In genomic region chr1:107626075-107626796, GRCh38 we compare ENCODE assay signal across 19 cellular contexts.
A peak's percentile ranks its signal among the peaks of the same experiment; 100 is the strongest.
DNase-seq lines count a peak whose midpoint lies in the region; ATAC-seq, FAIRE-seq and TF ChIP-seq lines count a peak whose summit lies in the region.
"Had no signal": no experiment of that assay in that cellular context is flagged by ENCODE, and none has a peak within 500 bp of the region (broad histone marks: within the 10 kb centered on the region; RNA-seq: fewer than 3 reads in every experiment).

No MANE protein-coding gene starts in this region.

- FAIRE-seq in kidney (lab: Jason Lieb, UNC): no peak
- FAIRE-seq: HepG2 had no signal

- H3K4me3 ChIP-seq in kidney (ENCODE audit: low read length in 2 of 2) (no peak overlapping the region), transverse colon (no peak overlapping the region)
- H3K4me3 ChIP-seq: coronary artery, esophagus muscularis mucosa had no signal

- TF ChIP-seq CTCF in kidney (IDR thresholded peaks at IDR 0.05; ENCODE audit: borderline replicate concordance, extremely low read depth, insufficient read depth) (no peak), transverse colon (IDR thresholded peaks at IDR 0.05) (no peak)

- ATAC-seq in GM18519 (IDR thresholded peaks at IDR 0.05; ENCODE audit: low FRiP score, unreplicated experiment): peak; percentile 40
- ATAC-seq in stimulated activated effector memory CD8-positive, alpha-beta T cell treated with anti-CD3 and anti-CD28 coated beads, Interleukin-12 subunit alpha, Interleukin-12 subunit beta, amount 100 ng/mL, for 72 hours: no peak
- ATAC-seq in GM21390 (IDR thresholded peaks at IDR 0.05; ENCODE audit: unreplicated experiment): no peak
- ATAC-seq: HepG2, PC-3, T-cell had no signal

- in situ Hi-C loops in transverse colon (cut with MboI; ENCODE audit: low pct_ligation_motif_present in 1 of 4, low pct_unique_long_range_greater_than_20kb in 1 of 4, low sequenced_read_pairs in 3 of 4): no loop called here

- H3K27me3 ChIP-seq in transverse colon: no peaks in the 10 kb centered on the region
- H3K27me3 ChIP-seq: esophagus muscularis mucosa had no signal

- no peaks in the 10 kb centered on the region for H3K9me3 Mint-ChIP-seq in stimulated activated effector memory CD8-positive, alpha-beta T cell treated with anti-CD3 and anti-CD28 coated beads, Interleukin-12 subunit alpha, Interleukin-12 subunit beta, amount 100 ng/mL, for 72 hours
- H3K9me3 Mint-ChIP-seq: CD14-positive monocyte, T-cell had no signal

- H3K4me1 ChIP-seq in kidney (ENCODE audit: control insufficient read depth in 1 of 2, insufficient read depth in 1 of 2, low read depth in 1 of 2, low read length in 2 of 2): no peaks in the 10 kb centered on the region
- peaks cover 0 to 26% (median 7%) of the 10 kb centered on the region in 4 donors for H3K4me1 ChIP-seq in transverse colon

- H3K27ac ChIP-seq in kidney (ENCODE audit: low read depth in 2 of 2, low read length in 2 of 2) (peak overlapping the region; percentile 10 to 61), transverse colon (peak overlapping the region in 3 of 4 donors; percentile 15 to 59 (median 37))
- H3K27ac ChIP-seq: coronary artery, esophagus muscularis mucosa had no signal

- no peaks in the 10 kb centered on the region for H3K9me3 ChIP-seq in kidney (ENCODE audit: control insufficient read depth in 1 of 2, low read length in 2 of 2)
- H3K9me3 ChIP-seq in transverse colon: no peaks in the 10 kb centered on the region
- H3K9me3 ChIP-seq: esophagus muscularis mucosa had no signal

- no peak for TF ChIP-seq POLR2A in transverse colon (IDR thresholded peaks at IDR 0.05)

- no peaks in the 10 kb centered on the region for H3K36me3 Mint-ChIP-seq in stimulated activated effector memory CD8-positive, alpha-beta T cell treated with anti-CD3 and anti-CD28 coated beads, Interleukin-12 subunit alpha, Interleukin-12 subunit beta, amount 100 ng/mL, for 72 hours
- H3K36me3 Mint-ChIP-seq: T-cell had no signal

- peak; percentile 54 for DNase-seq in NCI-H69 (lab: John Stamatoyannopoulos, UW)
- DNase-seq in kidney: no peak
- no peak for DNase-seq in transverse colon
- no peak for DNase-seq in mucosa of gallbladder (ENCODE audit: low spot score)
- no peak for DNase-seq in LoVo (ENCODE audit: low spot score)
- no peak for DNase-seq in stimulated activated effector memory CD8-positive, alpha-beta T cell treated with anti-CD3 and anti-CD28 coated beads, Interleukin-12 subunit alpha, Interleukin-12 subunit beta, amount 100 ng/mL, for 72 hours (ENCODE audit: low spot score in 2 of 2)
- DNase-seq: activated CD4-positive, alpha-beta T cell treated with anti-CD3 and anti-CD28 coated beads for 1 hour; NCI-H1105 treated with DMSO at 0.1 percent for 48 hours; NCI-H345; PC-3; stimulated activated CD8-positive, alpha-beta memory T cell treated with anti-CD3 and anti-CD28 coated beads, Interleukin-4, amount 100 ng/mL, for 48 hours; T-cell had no signal

- H3K27ac Mint-ChIP-seq in stimulated activated effector memory CD8-positive, alpha-beta T cell treated with anti-CD3 and anti-CD28 coated beads, Interleukin-12 subunit alpha, Interleukin-12 subunit beta, amount 100 ng/mL, for 72 hours: no peak overlapping the region
- H3K27ac Mint-ChIP-seq: CD14-positive monocyte, memory B cell, T-cell had no signal

- 37 to 47% methylated on average over 2 of the region's 2 CpGs for WGBS in transverse colon (ENCODE audit: low coverage in 1 of 2), 2 donors

- TF ChIP-seq EP300 in transverse colon (IDR thresholded peaks at IDR 0.05; ENCODE audit: low read depth): no peak

- H3K4me3 Mint-ChIP-seq in stimulated activated effector memory CD8-positive, alpha-beta T cell treated with anti-CD3 and anti-CD28 coated beads, Interleukin-12 subunit alpha, Interleukin-12 subunit beta, amount 100 ng/mL, for 72 hours: no peak overlapping the region
- H3K4me3 Mint-ChIP-seq: CD14-positive monocyte, memory B cell, T-cell had no signal

- H3K36me3 ChIP-seq in kidney (ENCODE audit: control insufficient read depth in 1 of 2, insufficient read depth in 2 of 2, low read length in 2 of 2) (no peaks in the 10 kb centered on the region), transverse colon (no peaks in the 10 kb centered on the region)
- H3K36me3 ChIP-seq: esophagus muscularis mucosa had no signal

- intact Hi-C loops in kidney (cut with DNase I) (no loop called here), transverse colon (cut with DNase I; ENCODE audit: low total_unique reads) (no loop called here)

- no peak overlapping the region for H3K9ac ChIP-seq in kidney (ENCODE audit: low read length in 2 of 2)

- peaks cover 27% of the 10 kb centered on the region for H3K4me1 Mint-ChIP-seq in stimulated activated effector memory CD8-positive, alpha-beta T cell treated with anti-CD3 and anti-CD28 coated beads, Interleukin-12 subunit alpha, Interleukin-12 subunit beta, amount 100 ng/mL, for 72 hours
- H3K4me1 Mint-ChIP-seq: CD14-positive monocyte, T-cell had no signal
